ENCODE assay signal across 1 cellular context in the genomic region with DNA sequence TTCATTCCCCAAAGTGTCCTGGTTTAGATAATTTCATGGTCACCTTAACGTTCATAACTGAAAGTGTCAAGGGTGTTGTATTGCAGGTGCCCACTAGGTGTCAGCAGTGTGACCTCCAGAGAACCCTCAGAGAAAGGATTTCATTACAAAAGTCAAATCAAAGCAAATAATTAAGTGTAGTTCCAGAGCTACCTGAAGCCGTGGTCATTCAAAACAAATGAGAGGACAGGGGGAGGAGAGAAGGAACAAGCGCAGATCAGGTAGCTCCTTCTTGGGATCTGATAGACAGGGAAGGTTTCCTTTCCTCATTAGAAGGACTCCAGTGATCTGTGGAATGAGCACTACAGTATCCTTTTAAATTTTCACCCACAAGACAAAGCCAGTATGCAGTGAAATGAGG.
TF ChIP-seq lines count a peak whose summit lies in the region.

A gene with protein sequence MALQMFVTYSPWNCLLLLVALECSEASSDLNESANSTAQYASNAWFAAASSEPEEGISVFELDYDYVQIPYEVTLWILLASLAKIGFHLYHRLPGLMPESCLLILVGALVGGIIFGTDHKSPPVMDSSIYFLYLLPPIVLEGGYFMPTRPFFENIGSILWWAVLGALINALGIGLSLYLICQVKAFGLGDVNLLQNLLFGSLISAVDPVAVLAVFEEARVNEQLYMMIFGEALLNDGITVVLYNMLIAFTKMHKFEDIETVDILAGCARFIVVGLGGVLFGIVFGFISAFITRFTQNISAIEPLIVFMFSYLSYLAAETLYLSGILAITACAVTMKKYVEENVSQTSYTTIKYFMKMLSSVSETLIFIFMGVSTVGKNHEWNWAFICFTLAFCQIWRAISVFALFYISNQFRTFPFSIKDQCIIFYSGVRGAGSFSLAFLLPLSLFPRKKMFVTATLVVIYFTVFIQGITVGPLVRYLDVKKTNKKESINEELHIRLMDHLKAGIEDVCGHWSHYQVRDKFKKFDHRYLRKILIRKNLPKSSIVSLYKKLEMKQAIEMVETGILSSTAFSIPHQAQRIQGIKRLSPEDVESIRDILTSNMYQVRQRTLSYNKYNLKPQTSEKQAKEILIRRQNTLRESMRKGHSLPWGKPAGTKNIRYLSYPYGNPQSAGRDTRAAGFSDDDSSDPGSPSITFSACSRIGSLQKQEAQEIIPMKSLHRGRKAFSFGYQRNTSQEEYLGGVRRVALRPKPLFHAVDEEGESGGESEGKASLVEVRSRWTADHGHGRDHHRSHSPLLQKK (plus strand): TSS at position 207 of the 400 bp plus-strand sequence. CDS start 534 bp downstream, outside the sequence.

TF ChIP-seq in H1, 55 proteins besides CTCF, POLR2A, EP300 and RAD21:
- TF ChIP-seq, protein P1, sequence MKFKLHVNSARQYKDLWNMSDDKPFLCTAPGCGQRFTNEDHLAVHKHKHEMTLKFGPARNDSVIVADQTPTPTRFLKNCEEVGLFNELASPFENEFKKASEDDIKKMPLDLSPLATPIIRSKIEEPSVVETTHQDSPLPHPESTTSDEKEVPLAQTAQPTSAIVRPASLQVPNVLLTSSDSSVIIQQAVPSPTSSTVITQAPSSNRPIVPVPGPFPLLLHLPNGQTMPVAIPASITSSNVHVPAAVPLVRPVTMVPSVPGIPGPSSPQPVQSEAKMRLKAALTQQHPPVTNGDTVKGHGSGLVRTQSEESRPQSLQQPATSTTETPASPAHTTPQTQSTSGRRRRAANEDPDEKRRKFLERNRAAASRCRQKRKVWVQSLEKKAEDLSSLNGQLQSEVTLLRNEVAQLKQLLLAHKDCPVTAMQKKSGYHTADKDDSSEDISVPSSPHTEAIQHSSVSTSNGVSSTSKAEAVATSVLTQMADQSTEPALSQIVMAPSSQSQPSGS (IDR thresholded peaks at IDR 0.05; ENCODE audit: low read length): no peak
- TF ChIP-seq, protein P2, sequence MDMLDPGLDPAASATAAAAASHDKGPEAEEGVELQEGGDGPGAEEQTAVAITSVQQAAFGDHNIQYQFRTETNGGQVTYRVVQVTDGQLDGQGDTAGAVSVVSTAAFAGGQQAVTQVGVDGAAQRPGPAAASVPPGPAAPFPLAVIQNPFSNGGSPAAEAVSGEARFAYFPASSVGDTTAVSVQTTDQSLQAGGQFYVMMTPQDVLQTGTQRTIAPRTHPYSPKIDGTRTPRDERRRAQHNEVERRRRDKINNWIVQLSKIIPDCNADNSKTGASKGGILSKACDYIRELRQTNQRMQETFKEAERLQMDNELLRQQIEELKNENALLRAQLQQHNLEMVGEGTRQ (IDR thresholded peaks at IDR 0.05; ENCODE audit: low read length): no peak
- TF ChIP-seq RFX5 (IDR thresholded peaks at IDR 0.05; ENCODE audit: borderline replicate concordance, low read depth, low read length) (no peak), RBBP5 (IDR thresholded peaks at IDR 0.05; ENCODE audit: borderline replicate concordance, low read depth, low read length) (no peak), BRCA1 (IDR thresholded peaks at IDR 0.05; ENCODE audit: low read depth, low read length) (no peak), HDAC2 (IDR thresholded peaks at IDR 0.05; ENCODE audit: borderline replicate concordance in 1 of 2, low read depth in 2 of 2, low read length in 2 of 2) (no peak), SP2 (IDR thresholded peaks at IDR 0.05; ENCODE audit: low read length) (no peak), TBP (IDR thresholded peaks at IDR 0.05; ENCODE audit: low read depth, low read length) (no peak), PHF8 (conservative IDR thresholded peaks at IDR 0.05; ENCODE audit: low read depth, low read length) (no peak), EGR1 (IDR thresholded peaks at IDR 0.05; ENCODE audit: borderline replicate concordance, low read depth, low read length) (no peak), TEAD4 (IDR thresholded peaks at IDR 0.05; ENCODE audit: low read depth, low read length) (no peak), KDM4A (IDR thresholded peaks at IDR 0.05; ENCODE audit: low read depth, low read length, severe bottlenecking) (no peak), CTBP2 (IDR thresholded peaks at IDR 0.05; ENCODE audit: borderline replicate concordance, insufficient read depth, insufficient read length, low read length) (no peak), MAFK (IDR thresholded peaks at IDR 0.05; ENCODE audit: low read depth, low read length) (no peak), SIRT6 (IDR thresholded peaks at IDR 0.05; ENCODE audit: low read length) (no peak), CBX5 (IDR thresholded peaks at IDR 0.05; ENCODE audit: low read depth, low read length) (no peak), SP4 (IDR thresholded peaks at IDR 0.05; ENCODE audit: low read length) (no peak), SP1 (IDR thresholded peaks at IDR 0.05; ENCODE audit: low read depth, low read length) (no peak), TAF1 (IDR thresholded peaks at IDR 0.05; ENCODE audit: low read depth, low read length) (no peak)
- TF ChIP-seq, protein P3, sequence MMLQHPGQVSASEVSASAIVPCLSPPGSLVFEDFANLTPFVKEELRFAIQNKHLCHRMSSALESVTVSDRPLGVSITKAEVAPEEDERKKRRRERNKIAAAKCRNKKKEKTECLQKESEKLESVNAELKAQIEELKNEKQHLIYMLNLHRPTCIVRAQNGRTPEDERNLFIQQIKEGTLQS (IDR thresholded peaks at IDR 0.05; ENCODE audit: insufficient read depth, low read depth, low read length): no peak
